Comparison of ENCODE assay signal across 8 cellular contexts in genomic region chr3:14949126-14949525, GRCh38. TPM values are rescaled to one million over a fixed set of nuclear protein-coding genes. Genes with fewer than 3 reads are reported as not detected.
DNase-seq lines count a peak whose midpoint lies in the region; ATAC-seq, FAIRE-seq and TF ChIP-seq lines count a peak whose summit lies in the region.

No MANE protein-coding gene starts in this region.

- peaks cover 33% of the 10 kb centered on the region for H3K4me1 ChIP-seq in CD8-positive, alpha-beta memory T cell (ENCODE audit: insufficient read depth, low read length)
- H3K4me1 ChIP-seq in OCI-LY7 (ENCODE audit: insufficient read depth, low read length, poor library complexity, severe bottlenecking) (peaks cover 30% of the 10 kb centered on the region), endothelial cell of umbilical vein (ENCODE audit: control insufficient read depth, extremely low read depth, insufficient read depth, low read length) (peaks cover 38% of the 10 kb centered on the region), neutrophil (ENCODE audit: control insufficient read depth in 1 of 2, insufficient read depth in 1 of 2, low read depth in 1 of 2, low read length in 1 of 2) (peaks cover 32 to 40% of the 10 kb centered on the region in 2 experiments)

- TSS peak; percentile 67 for BruUV-seq in OCI-LY7 (replicated peaks; lab: Mats Ljungman, UMichigan)
- no TSS peak for BruUV-seq in endothelial cell of umbilical vein (replicated peaks; lab: Mats Ljungman, UMichigan)

- H4K20me1 ChIP-seq in OCI-LY7 (ENCODE audit: insufficient read depth, low read length), result peaks cover 16% of the 10 kb centered on the region; the same call in 1 of the 2 replicates
- peaks cover 4% of the 10 kb centered on the region for H4K20me1 ChIP-seq in endothelial cell of umbilical vein (replicated peaks; ENCODE audit: control insufficient read depth, extremely low read depth, insufficient read depth, low read length)

- peak overlapping the region; percentile 3 to 100 (median 98) for H3K27ac Mint-ChIP-seq in CD8-positive, alpha-beta memory T cell

- ATAC-seq in esophagus mucosa (no peak), HG02938 (IDR thresholded peaks at IDR 0.05; ENCODE audit: unreplicated experiment) (no peak)

- H3K27me3 ChIP-seq in CD8-positive, alpha-beta memory T cell (ENCODE audit: insufficient read depth, low read length, poor library complexity, severe bottlenecking), result no peaks in the 10 kb centered on the region
- H3K27me3 ChIP-seq in endothelial cell of umbilical vein (ENCODE audit: control insufficient read depth in 2 of 2, insufficient read depth in 2 of 2, low read length in 2 of 2) (no peaks in the 10 kb centered on the region), neutrophil (no peaks in the 10 kb centered on the region)

- DNase-seq in CD8-positive, alpha-beta memory T cell, result no peak
- DNase-seq in OCI-LY7 (ENCODE audit: low spot score), result no peak
- DNase-seq in endothelial cell of umbilical vein (ENCODE audit: low read depth, low spot score), result peak; percentile 64
- no peak for DNase-seq in HEK293T (ENCODE audit: extremely low spot score)
- DNase-seq in activated CD4-positive, alpha-beta T cell treated with anti-CD3 and anti-CD28 coated beads for 48 hours, result no peak

- H3K27me3 Mint-ChIP-seq in CD8-positive, alpha-beta memory T cell, result no peaks in the 10 kb centered on the region

- peaks cover 12% of the 10 kb centered on the region for H3K36me3 ChIP-seq in CD8-positive, alpha-beta memory T cell (ENCODE audit: insufficient read depth, low read length)
- H3K36me3 ChIP-seq in OCI-LY7 (ENCODE audit: insufficient read depth, low read length) (peaks cover 42% of the 10 kb centered on the region), endothelial cell of umbilical vein (ENCODE audit: control insufficient read depth in 2 of 2, extremely low read depth in 1 of 2, insufficient read depth in 2 of 2, low read length in 2 of 2) (peaks cover 4 to 5% of the 10 kb centered on the region in 2 experiments), neutrophil (peaks cover 13% of the 10 kb centered on the region)

- CTCF ChIA-PET in CD8-positive, alpha-beta memory T cell (lab: Charles Lee), result no interaction called here
- CTCF ChIA-PET in OCI-LY7 (lab: Charles Lee; ENCODE audit: unreplicated experiment) (no interaction called here), endothelial cell of umbilical vein (lab: Charles Lee) (no interaction called here), HEK293T (lab: Yijun Ruan, JAX) (no interaction called here)

- peak overlapping the region; percentile 45; the same call in 1 of the 2 replicates for H2AFZ ChIP-seq in OCI-LY7 (ENCODE audit: low read length)
- peak overlapping the region; percentile 57 for H2AFZ ChIP-seq in endothelial cell of umbilical vein (ENCODE audit: low read depth, low read length)

- H3K36me3 Mint-ChIP-seq in CD8-positive, alpha-beta memory T cell, result peaks cover 4 to 43% (median 6%) of the 10 kb centered on the region in 3 donors

- peak overlapping the region; percentile 79 for H3K27ac ChIP-seq in CD8-positive, alpha-beta memory T cell (ENCODE audit: low read depth, low read length)
- H3K27ac ChIP-seq in OCI-LY7 (ENCODE audit: low read depth, low read length, poor library complexity, severe bottlenecking) (peak overlapping the region; percentile 38), endothelial cell of umbilical vein (ENCODE audit: insufficient read depth, low read depth, low read length) (peak overlapping the region; percentile 94), neutrophil (peak overlapping the region; percentile 100)

- H3K4me1 Mint-ChIP-seq in CD8-positive, alpha-beta memory T cell, result peaks cover 46 to 81% (median 57%) of the 10 kb centered on the region in 3 donors

- peak overlapping the region; percentile 91 for H3K9ac ChIP-seq in endothelial cell of umbilical vein (replicated peaks; ENCODE audit: extremely low read depth, insufficient read depth, low read length)

- H3K9me3 ChIP-seq in CD8-positive, alpha-beta memory T cell (ENCODE audit: low read length), result no peaks in the 10 kb centered on the region
- H3K9me3 ChIP-seq in OCI-LY7 (ENCODE audit: low read length) (no peaks in the 10 kb centered on the region), endothelial cell of umbilical vein (replicated peaks; ENCODE audit: control insufficient read depth, insufficient read depth, low read length) (no peaks in the 10 kb centered on the region), neutrophil (no peaks in the 10 kb centered on the region)

- no peaks in the 10 kb centered on the region for H3K9me1 ChIP-seq in endothelial cell of umbilical vein (replicated peaks; ENCODE audit: control insufficient read depth, extremely low read depth, insufficient read depth, low read length)

- dilution Hi-C loops in endothelial cell of umbilical vein (cut with MboI; ENCODE audit: extremely low pct_ligation_motif_present, low sequenced_read_pairs), result no loop called here

- H3K4me3 Mint-ChIP-seq in CD8-positive, alpha-beta memory T cell, result peak overlapping the region; percentile 98 to 100 (median 100)

- peak overlapping the region; percentile 85 for H3K4me2 ChIP-seq in OCI-LY7 (ENCODE audit: low read length)
- peak overlapping the region; percentile 97 for H3K4me2 ChIP-seq in endothelial cell of umbilical vein (ENCODE audit: insufficient read depth, low read length)

- H3K9me3 Mint-ChIP-seq in CD8-positive, alpha-beta memory T cell, result no peaks in the 10 kb centered on the region

- intact Hi-C loops in OCI-LY7 (cut with micrococcal nuclease; ENCODE audit: unreplicated experiment), result loop anchor here (5.0 kb wide), 3 partner anchors 148 to 827 kb away; partner anchors contain the start of genes CHCHD4, LSM3, RBSN and XPC
- intact Hi-C loops in endothelial cell of umbilical vein (cut with micrococcal nuclease), result loop anchor here (2.0 to 10.0 kb wide), 3 partner anchors 42 to 804 kb away; no protein-coding TSS in a partner anchor

- no peaks in the 10 kb centered on the region for H3K9me2 ChIP-seq in OCI-LY7 (ENCODE audit: insufficient read depth, low read length)

- H3K4me3 ChIP-seq in CD8-positive, alpha-beta memory T cell (ENCODE audit: low read length), result peak overlapping the region; percentile 85
- peak overlapping the region; percentile 81 for H3K4me3 ChIP-seq in OCI-LY7 (ENCODE audit: low read depth, low read length, poor library complexity, severe bottlenecking)
- peak overlapping the region; percentile 43 to 81 (median 46) for H3K4me3 ChIP-seq in endothelial cell of umbilical vein (replicated peaks in 1 of 3; ENCODE audit: insufficient read depth in 1 of 3, low read depth in 1 of 3, low read length in 3 of 3)
- peak overlapping the region; percentile 89 to 94 for H3K4me3 ChIP-seq in neutrophil (ENCODE audit: low read depth in 1 of 2, low read length in 1 of 2)

- H3K79me2 ChIP-seq in OCI-LY7 (ENCODE audit: insufficient read depth, low read depth, low read length), result peaks cover 83% of the 10 kb centered on the region
- peaks cover 79% of the 10 kb centered on the region for H3K79me2 ChIP-seq in endothelial cell of umbilical vein (ENCODE audit: control insufficient read depth, insufficient read depth, low read length)

- TF ChIP-seq CTCF in OCI-LY7 (conservative IDR thresholded peaks at IDR 0.05; ENCODE audit: low read length), result no peak
- TF ChIP-seq CTCF in endothelial cell of umbilical vein (IDR thresholded peaks at IDR 0.05; ENCODE audit: extremely low read depth in 1 of 2, insufficient read depth in 1 of 2, low read depth in 1 of 2, low read length in 2 of 2), result no peak
- TF ChIP-seq CTCF in neutrophil (IDR thresholded peaks at IDR 0.05), result no peak

- POLR2A ChIA-PET in CD8-positive, alpha-beta memory T cell (lab: Charles Lee), result interaction anchor here (1.3 to 1.5 kb wide), 3 partner anchors 257 to 770 kb away, joined by 5 to 17 read pairs (median 6); partner anchors contain the start of genes CAPN7, CCDC174, LSM3 and XPC
- POLR2A ChIA-PET in OCI-LY7 (lab: Charles Lee), result interaction anchor here (0.6 to 1.1 kb wide), 3 partner anchors 9 to 542 kb away, joined by 3 to 5 read pairs (median 3); partner anchors contain the start of gene MRPS25
- POLR2A ChIA-PET in endothelial cell of umbilical vein (lab: Charles Lee), result no interaction called here
- POLR2A ChIA-PET in HEK293T (lab: Yijun Ruan, JAX), result no interaction called here

- FAIRE-seq in endothelial cell of umbilical vein (lab: Jason Lieb, UNC), result peak; percentile 85

- TF ChIP-seq POLR2A in endothelial cell of umbilical vein (IDR thresholded peaks at IDR 0.05; ENCODE audit: low read depth, low read length), result peak; percentile 32

TF ChIP-seq in endothelial cell of umbilical vein, 7 proteins besides CTCF, POLR2A, EP300 and RAD21:
- TF ChIP-seq MYC (IDR thresholded peaks at IDR 0.05; ENCODE audit: low read depth, low read length), result no peak
TF ChIP-seq in endothelial cell of umbilical vein: peak in this region for 0.

TF ChIP-seq in HEK293T, 16 proteins besides CTCF, POLR2A, EP300 and RAD21:
- TF ChIP-seq ARNT (IDR thresholded peaks at IDR 0.05) (no peak), TARDBP (IDR thresholded peaks at IDR 0.05) (no peak), FOXK2 (IDR thresholded peaks at IDR 0.05) (no peak)

RNA-seq across cellular contexts. Expression of gene NR2C2, which starts 1.7 kb away (rescaled TPM):
- total RNA-seq in CD8-positive, alpha-beta memory T cell, result 10 to 100 TPM; 46.7 to 47.1 TPM
- 14.5 TPM for polyA plus RNA-seq in CD8-positive, alpha-beta memory T cell
- 28.0 and 35.9 TPM in 2 replicates for total RNA-seq in OCI-LY7 (2014; rRNA removed; shearing (Covaris generic))
- total RNA-seq in OCI-LY7 (2022) (62.1 and 62.3 TPM in 2 replicates), endothelial cell of umbilical vein (58.4 and 59.8 TPM in 2 replicates), esophagus mucosa (19.2 TPM)
- 19.3 and 20.3 TPM in 2 replicates for polyA plus RNA-seq in endothelial cell of umbilical vein
- 9.8 and 10.5 TPM in 2 replicates for polyA plus RNA-seq in endothelial cell of umbilical vein (2011; cell fraction: cytosol; rRNA removed)
- polyA plus RNA-seq in endothelial cell of umbilical vein (2011; cell fraction: nucleus; rRNA removed), result 121 and 132 TPM in 2 replicates
- 17.1 and 24.9 TPM in 2 replicates for polyA plus RNA-seq in endothelial cell of umbilical vein (2012)
- 71.1 and 86.1 TPM in 2 replicates for polyA minus RNA-seq in endothelial cell of umbilical vein
- polyA minus RNA-seq in endothelial cell of umbilical vein (2011; cell fraction: cytosol; rRNA and poly(A)+ RNA removed), result 24.9 TPM
- polyA minus RNA-seq in endothelial cell of umbilical vein (2011; cell fraction: nucleus; rRNA and poly(A)+ RNA removed), result 99.9 and 119 TPM in 2 replicates

Comparison
In these comparisons a context has a peak if more than half of its experiments do, and no peak if none do; other contexts are left out.
1. H3K27ac ChIP-seq: peak in every context shown above with its lines; median percentile 100 in neutrophil; 94 in endothelial cell of umbilical vein; 79 in CD8-positive, alpha-beta memory T cell; 38 in OCI-LY7.
2. POLR2A ChIA-PET loops: an anchor here in CD8-positive, alpha-beta memory T cell (1.3 to 1.5 kb wide) and OCI-LY7 (0.6 to 1.1 kb wide); none called in endothelial cell of umbilical vein and HEK293T.